In the genomic region with DNA sequence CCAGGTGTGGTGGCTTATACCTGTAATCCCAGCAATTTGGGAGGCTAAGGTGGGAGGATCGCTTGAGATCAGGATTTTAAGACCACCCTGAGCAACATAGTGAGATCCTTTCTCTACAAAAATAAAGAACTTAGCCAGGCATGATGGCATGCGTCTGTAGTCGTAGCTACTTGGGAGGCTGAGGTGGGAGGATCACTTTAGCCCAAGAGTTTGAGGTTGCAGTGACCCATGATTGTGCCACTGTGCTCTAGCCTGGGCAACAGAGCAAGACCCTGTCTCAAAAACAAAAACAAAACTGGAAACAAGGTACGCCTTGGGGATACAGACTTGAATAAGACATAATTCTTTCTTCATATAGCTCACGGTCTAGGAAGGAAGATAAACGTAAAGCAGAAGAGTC, we compare ENCODE assay signal across 28 cellular contexts.
"Had no signal": no experiment of that assay in that cellular context is flagged by ENCODE, and none has a peak within 500 bp of the region (broad histone marks: within the 10 kb centered on the region; RNA-seq: fewer than 3 reads in every experiment).

No MANE protein-coding gene starts in this region.

- H3K9me3 Mint-ChIP-seq: stimulated activated effector memory CD8-positive, alpha-beta T cell treated with anti-CD3 and anti-CD28 coated beads, Interleukin-12 subunit alpha, Interleukin-12 subunit beta, amount 100 ng/mL, for 72 hours; stimulated activated memory B cell treated with anti-CD40 and anti-IgM and Interleukin-4, amounts not matched to agents 10 μg/mL and 1 μg/mL and 100 μg/mL, for 72 hours; stimulated activated naive B cell treated with anti-CD40 and anti-IgM and Interleukin-4, amounts not matched to agents 10 μg/mL and 1 μg/mL and 100 μg/mL, for 72 hours; stimulated activated naive CD8-positive, alpha-beta T cell treated with anti-CD3 and anti-CD28 coated beads, Interleukin-15, amount 100 ng/mL, for 72 hours; stimulated activated naive CD8-positive, alpha-beta T cell treated with anti-CD3 and anti-CD28 coated beads, Interleukin-15, Interleukin-2, amounts not matched to agents 100 ng/mL and 50 ng/mL, for 24 hours; type B pancreatic cell had no signal

- H3K9me3 ChIP-seq: stomach, suprapubic skin, testis, thoracic aorta, thyroid gland, tibial artery, tibial nerve, transverse colon, upper lobe of left lung, uterus, vagina had no signal

- H3K27ac ChIP-seq: stomach, suprapubic skin, testis, thoracic aorta, thyroid gland, tibial artery, tibial nerve, transverse colon, upper lobe of left lung, uterus, vagina had no signal

- H3K4me3 ChIP-seq: stomach, suprapubic skin, testis, thoracic aorta, thyroid gland, tibial artery, tibial nerve, transverse colon, upper lobe of left lung, uterus, vagina had no signal

- H3K27ac Mint-ChIP-seq: stimulated activated memory B cell treated with anti-CD40 and anti-IgM and Interleukin-4, amounts not matched to agents 10 μg/mL and 1 μg/mL and 100 μg/mL, for 72 hours; stimulated activated naive B cell treated with anti-CD40 and anti-IgM and Interleukin-4, amounts not matched to agents 10 μg/mL and 1 μg/mL and 100 μg/mL, for 72 hours; stimulated activated naive CD8-positive, alpha-beta T cell treated with anti-CD3 and anti-CD28 coated beads, Interleukin-15, Interleukin-2, amounts not matched to agents 100 ng/mL and 50 ng/mL, for 24 hours; type B pancreatic cell had no signal

- ATAC-seq: stimulated activated effector memory CD8-positive, alpha-beta T cell treated with anti-CD3 and anti-CD28 coated beads, Interleukin-12 subunit alpha, Interleukin-12 subunit beta, amount 100 ng/mL, for 72 hours; stimulated activated memory B cell treated with anti-CD40 and anti-IgM and Interleukin-4, amounts not matched to agents 10 μg/mL and 1 μg/mL and 100 μg/mL, for 72 hours; stimulated activated naive B cell treated with anti-CD40 and anti-IgM and Interleukin-4, amounts not matched to agents 10 μg/mL and 1 μg/mL and 100 μg/mL, for 72 hours; stimulated activated naive CD8-positive, alpha-beta T cell treated with anti-CD3 and anti-CD28 coated beads, Interleukin-15, amount 100 ng/mL, for 72 hours; stimulated activated naive CD8-positive, alpha-beta T cell treated with anti-CD3 and anti-CD28 coated beads, Interleukin-15, Interleukin-2, amounts not matched to agents 100 U/mL and 50 U/mL, for 24 hours had no signal

- H3K36me3 ChIP-seq: stomach, suprapubic skin, thoracic aorta, thyroid gland, tibial artery, tibial nerve, transverse colon, upper lobe of left lung, uterus, vagina had no signal

- H3K4me3 Mint-ChIP-seq: stimulated activated effector memory CD8-positive, alpha-beta T cell treated with anti-CD3 and anti-CD28 coated beads, Interleukin-12 subunit alpha, Interleukin-12 subunit beta, amount 100 ng/mL, for 72 hours; stimulated activated memory B cell treated with anti-CD40 and anti-IgM and Interleukin-4, amounts not matched to agents 10 μg/mL and 1 μg/mL and 100 μg/mL, for 72 hours; stimulated activated naive B cell treated with anti-CD40 and anti-IgM and Interleukin-4, amounts not matched to agents 10 μg/mL and 1 μg/mL and 100 μg/mL, for 72 hours; stimulated activated naive CD8-positive, alpha-beta T cell treated with anti-CD3 and anti-CD28 coated beads, Interleukin-15, amount 100 ng/mL, for 72 hours; stimulated activated naive CD8-positive, alpha-beta T cell treated with anti-CD3 and anti-CD28 coated beads, Interleukin-15, Interleukin-2, amounts not matched to agents 100 ng/mL and 50 ng/mL, for 24 hours; type B pancreatic cell had no signal

- H3K27me3 ChIP-seq: testis, thyroid gland, upper lobe of left lung, uterus, vagina had no signal

- H3K4me1 ChIP-seq: testis, tibial artery, uterus had no signal

- DNase-seq: stimulated activated CD4-positive, alpha-beta T cell treated with anti-CD3 and anti-CD28 coated beads, Interleukin-2, amount 100 ng/mL, for 48 hours; stimulated activated CD4-positive, alpha-beta T cell treated with anti-CD3 and anti-CD28 coated beads, Interleukin-4, amount 100 ng/mL, for 1 hour; stimulated activated CD4-positive, alpha-beta T cell treated with anti-CD3 and anti-CD28 coated beads, Interleukin-4, amount 100 ng/mL, for 24 hours; stimulated activated CD4-positive, alpha-beta T cell treated with anti-CD3 and anti-CD28 coated beads, Interleukin-4, amount 100 ng/mL, for 4 hours; stimulated activated CD8-positive, alpha-beta memory T cell treated with anti-CD3 and anti-CD28 coated beads, Interleukin-4, amount 100 ng/mL, for 48 hours; stimulated activated naive B cell treated with anti-CD40 and anti-IgM and Interleukin-4, amounts not matched to agents 10 μg/mL and 1 μg/mL and 100 μg/mL, for 72 hours; stimulated activated naive CD4-positive, alpha-beta T cell; stimulated activated naive CD4-positive, alpha-beta T cell treated with Interleukin-2 at 50 U/mL for 16 hours; stimulated activated naive CD8-positive, alpha-beta T cell treated with anti-CD3 and anti-CD28 coated beads, Interleukin-15, amount 100 ng/mL, for 72 hours; stimulated activated naive CD8-positive, alpha-beta T cell treated with anti-CD3 and anti-CD28 coated beads, Interleukin-15, Interleukin-2, amounts not matched to agents 100 U/mL and 50 U/mL, for 24 hours; stomach; substantia nigra; testis; thyroid gland; tibial artery; transverse colon; trophoblast cell; upper lobe of left lung; uterus had no signal

- H3K36me3 Mint-ChIP-seq: stimulated activated memory B cell treated with anti-CD40 and anti-IgM and Interleukin-4, amounts not matched to agents 10 μg/mL and 1 μg/mL and 100 μg/mL, for 72 hours; stimulated activated naive B cell treated with anti-CD40 and anti-IgM and Interleukin-4, amounts not matched to agents 10 μg/mL and 1 μg/mL and 100 μg/mL, for 72 hours; type B pancreatic cell had no signal

- FAIRE-seq: urothelium cell line had no signal
